8 cellular contexts compared by ENCODE assay signal in the genomic region with DNA sequence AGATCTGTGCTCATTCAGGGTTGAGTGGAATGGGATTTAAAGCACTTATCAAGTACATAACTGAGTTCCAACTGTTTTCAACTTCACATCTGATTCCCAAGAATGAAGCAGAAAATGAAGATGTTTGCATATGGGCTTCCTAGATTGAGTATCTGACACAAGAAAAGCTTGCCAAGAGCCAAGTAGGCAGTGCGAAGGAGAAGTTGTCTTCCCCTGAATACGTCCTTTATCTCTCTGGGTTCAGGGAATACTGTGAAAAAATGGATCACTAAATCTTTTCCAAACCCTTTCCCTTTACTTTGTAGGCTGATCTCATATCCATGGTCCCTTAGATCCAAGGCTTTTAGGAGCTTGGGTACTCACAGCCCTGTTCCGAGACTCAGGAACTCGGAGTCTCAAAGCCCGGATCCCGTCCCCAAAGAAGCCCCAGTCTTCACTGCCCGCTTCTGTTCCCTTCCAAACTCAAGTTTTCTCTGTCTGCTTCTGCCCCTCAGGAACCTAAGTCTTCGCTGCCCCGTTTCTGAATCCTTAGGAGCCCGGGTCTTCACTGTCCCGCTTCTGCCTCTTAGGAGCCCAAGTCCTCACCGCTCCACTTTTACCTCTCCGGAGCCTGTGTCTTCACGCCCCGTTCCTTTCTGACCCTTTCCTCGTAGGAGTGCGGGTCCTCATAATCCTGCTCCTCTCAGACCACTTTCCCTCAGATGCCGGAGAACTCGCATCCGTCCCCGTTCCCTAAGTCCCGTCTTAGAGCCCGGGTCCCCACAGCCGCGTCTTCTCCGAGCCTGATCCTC. TPM values are rescaled to one million over a fixed set of nuclear protein-coding genes. Genes with fewer than 3 reads are reported as not detected.
DNase-seq lines count a peak whose midpoint lies in the region; ATAC-seq, FAIRE-seq and TF ChIP-seq lines count a peak whose summit lies in the region.

No MANE protein-coding gene starts in this region.

- H3K27ac ChIP-seq in A549 (peak overlapping the region; percentile 95 to 97), HL-60 (replicated peaks) (peak overlapping the region; percentile 83), iPS DF 6.9 (ENCODE audit: low read length) (no peak overlapping the region), skin epidermis (peak overlapping the region; percentile 42 to 96 (median 90))

- H3K4me3 ChIP-seq in A549 = peak overlapping the region; percentile 67
- H3K4me3 ChIP-seq in HL-60 (replicated peaks; ENCODE audit: insufficient read depth, low read length) = peak overlapping the region; percentile 78
- peak overlapping the region; percentile 60 for H3K4me3 ChIP-seq in iPS DF 6.9 (ENCODE audit: low read length)
- H3K4me3 ChIP-seq in skin epidermis = peak overlapping the region; percentile 56 to 81 (median 76)

- no peaks in the 10 kb centered on the region for H3K27me3 ChIP-seq in HL-60 (ENCODE audit: insufficient read depth, poor library complexity, severe bottlenecking)
- H3K27me3 ChIP-seq in iPS DF 6.9 (ENCODE audit: control insufficient read depth, insufficient read depth, low read length) = no peaks in the 10 kb centered on the region

- POLR2A ChIA-PET in A549 (lab: Yijun Ruan, JAX) = interaction anchor here (0.8 to 1.9 kb wide), 8 partner anchors 24 to 235 kb away, joined by 3 to 14 read pairs (median 3); a partner anchor contains a TSS
- POLR2A ChIA-PET in activated naive CD8-positive, alpha-beta T cell treated with anti-CD3 and anti-CD28 coated beads, Interleukin-2, amount 10 ng/mL, durations not matched to agents 7 days and 5 days (lab: Charles Lee) = interaction anchor here (0.6 to 4.6 kb wide), 26 partner anchors 11 to 539 kb away, joined by 3 to 85 read pairs (median 4); a partner anchor contains a TSS

- H3K4me1 Mint-ChIP-seq in activated naive CD8-positive, alpha-beta T cell treated with anti-CD3 and anti-CD28 coated beads, Interleukin-2, amount 10 ng/mL, durations not matched to agents 7 days and 5 days = peaks cover 31% of the 10 kb centered on the region

- H3K4me2 ChIP-seq in A549 = peak overlapping the region; percentile 91

- TF ChIP-seq CTCF in A549 (IDR thresholded peaks at IDR 0.05) (no peak), HL-60 (IDR thresholded peaks at IDR 0.05; ENCODE audit: insufficient read depth, low read length) (no peak)

- peaks cover 3% of the 10 kb centered on the region for H3K36me3 Mint-ChIP-seq in activated naive CD8-positive, alpha-beta T cell treated with anti-CD3 and anti-CD28 coated beads, Interleukin-2, amount 10 ng/mL, durations not matched to agents 7 days and 5 days

- H3K9me3 Mint-ChIP-seq in activated naive CD8-positive, alpha-beta T cell treated with anti-CD3 and anti-CD28 coated beads, Interleukin-2, amount 10 ng/mL, durations not matched to agents 7 days and 5 days = no peaks in the 10 kb centered on the region

- no peak for TF ChIP-seq RAD21 in A549 (conservative IDR thresholded peaks at IDR 0.05 in 1 of 2, IDR thresholded peaks at IDR 0.05 in 1 of 2)

- no peaks in the 10 kb centered on the region for H3K36me3 ChIP-seq in iPS DF 6.9 (ENCODE audit: control insufficient read depth, insufficient read depth, low read length)

- H3K27me3 Mint-ChIP-seq in activated naive CD8-positive, alpha-beta T cell treated with anti-CD3 and anti-CD28 coated beads, Interleukin-2, amount 10 ng/mL, durations not matched to agents 7 days and 5 days = no peaks in the 10 kb centered on the region

- no peaks in the 10 kb centered on the region for H3K9me3 ChIP-seq in A549
- no peaks in the 10 kb centered on the region for H3K9me3 ChIP-seq in iPS DF 6.9 (ENCODE audit: control insufficient read depth, insufficient read depth, low read length)

- 3% methylated on average over 24 of the region's 26 CpGs for WGBS in A549 (ENCODE audit: missing lambda C conversion rate)
- WGBS in iPS DF 6.9 (ENCODE audit: insufficient coverage, insufficient read length) = no CpG with 5 or more reads among the region's 26 CpGs

- ATAC-seq in A549 = peak; percentile 51 to 70
- ATAC-seq in GM19025 (IDR thresholded peaks at IDR 0.05; ENCODE audit: low read depth, unreplicated experiment) = peak; percentile 10
- ATAC-seq in activated naive CD8-positive, alpha-beta T cell treated with anti-CD3 and anti-CD28 coated beads, Interleukin-2, amount 10 ng/mL, durations not matched to agents 7 days and 5 days (ENCODE audit: low read depth) = peak; percentile 16

- FAIRE-seq in A549 (lab: Jason Lieb, UNC) = no peak

- no peak for TF ChIP-seq POLR2A in A549 (IDR thresholded peaks at IDR 0.05; ENCODE audit: low read length)

- H3K4me1 ChIP-seq in A549 (peaks cover 18% of the 10 kb centered on the region; the same call in 2 of the 3 replicates), iPS DF 6.9 (ENCODE audit: control insufficient read depth, insufficient read depth, low read length) (no peaks in the 10 kb centered on the region)

- CTCF ChIA-PET in A549 (lab: Yijun Ruan, JAX) = interaction anchor here (0.5 to 1.3 kb wide), 2 partner anchors 49 to 94 kb away, joined by 3 to 4 read pairs; a partner anchor contains a TSS

- DNase-seq in A549 (ENCODE audit: low read depth in 1 of 2, low spot score in 1 of 2) (peak; percentile 19 to 25), HL-60 (ENCODE audit: low read depth in 1 of 2, low spot score in 1 of 2) (no peak), iPS DF 6.9 (ENCODE audit: low read depth, low spot score) (no peak), NCI-H2081 treated with DMSO at 0.1 percent for 48 hours (lab: John Stamatoyannopoulos, UW) (no peak), UCSD-AML1 (lab: John Stamatoyannopoulos, UW; ENCODE audit: unreplicated experiment) (no peak)
- DNase-seq in activated naive CD8-positive, alpha-beta T cell treated with anti-CD3 and anti-CD28 coated beads, Interleukin-2, amount 10 ng/mL, durations not matched to agents 7 days and 5 days = no peak

- peak overlapping the region; percentile 99 for H3K27ac Mint-ChIP-seq in activated naive CD8-positive, alpha-beta T cell treated with anti-CD3 and anti-CD28 coated beads, Interleukin-2, amount 10 ng/mL, durations not matched to agents 7 days and 5 days

- peak overlapping the region; percentile 98 for H3K4me3 Mint-ChIP-seq in activated naive CD8-positive, alpha-beta T cell treated with anti-CD3 and anti-CD28 coated beads, Interleukin-2, amount 10 ng/mL, durations not matched to agents 7 days and 5 days

- no peak for TF ChIP-seq EP300 in A549 (IDR thresholded peaks at IDR 0.05)

TF ChIP-seq in A549, 52 proteins besides CTCF, POLR2A, EP300 and RAD21 (continues in another document):
- no peak for TF ChIP-seq BHLHE40 (IDR thresholded peaks at IDR 0.05; ENCODE audit: low read depth, low read length)
- TF ChIP-seq CBX8 (IDR thresholded peaks at IDR 0.05) = no peak
- TF ChIP-seq, protein P1, sequence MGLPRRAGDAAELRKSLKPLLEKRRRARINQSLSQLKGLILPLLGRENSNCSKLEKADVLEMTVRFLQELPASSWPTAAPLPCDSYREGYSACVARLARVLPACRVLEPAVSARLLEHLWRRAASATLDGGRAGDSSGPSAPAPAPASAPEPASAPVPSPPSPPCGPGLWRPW (IDR thresholded peaks at IDR 0.05) = no peak
- TF ChIP-seq HOXB5 (CRISPR knock-in tag; IDR thresholded peaks at IDR 0.05) = no peak
- no peak for TF ChIP-seq HDAC2 (IDR thresholded peaks at IDR 0.05)
- TF ChIP-seq RCOR1 (IDR thresholded peaks at IDR 0.05; ENCODE audit: low read depth, low read length) = no peak
- TF ChIP-seq, protein P2, sequence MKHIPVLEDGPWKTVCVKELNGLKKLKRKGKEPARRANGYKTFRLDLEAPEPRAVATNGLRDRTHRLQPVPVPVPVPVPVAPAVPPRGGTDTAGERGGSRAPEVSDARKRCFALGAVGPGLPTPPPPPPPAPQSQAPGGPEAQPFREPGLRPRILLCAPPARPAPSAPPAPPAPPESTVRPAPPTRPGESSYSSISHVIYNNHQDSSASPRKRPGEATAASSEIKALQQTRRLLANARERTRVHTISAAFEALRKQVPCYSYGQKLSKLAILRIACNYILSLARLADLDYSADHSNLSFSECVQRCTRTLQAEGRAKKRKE (CRISPR knock-in tag; IDR thresholded peaks at IDR 0.05; ENCODE audit: low read depth) = no peak
- no peak for TF ChIP-seq TP53 (CRISPR knock-in tag; IDR thresholded peaks at IDR 0.05)
- TF ChIP-seq SMC3 (IDR thresholded peaks at IDR 0.05) = no peak
- TF ChIP-seq POLR2AphosphoS2 (conservative IDR thresholded peaks at IDR 0.05; ENCODE audit: low read length) = no peak

RNA-seq across cellular contexts. Expression of a gene that starts 0.6 kb away (rescaled TPM):
- polyA plus RNA-seq in A549 (2011; rRNA removed) = 33.8 and 38.3 TPM in 2 replicates
- polyA plus RNA-seq in A549 (2012; cell fraction: cytosol; rRNA removed) = 12.7 and 13.7 TPM in 2 replicates
- polyA plus RNA-seq in A549 (2012; cell fraction: nucleus; rRNA removed) = 2.9 and 5.4 TPM in 2 replicates
- 15.8 to 18.3 TPM (median 17.6 TPM) in 3 replicates for polyA plus RNA-seq in A549 (2017; fragmentation: RNase III; extraction: RNeasy Plus Mini Kit Qiagen cat#74134 plus additional on column Dnase treatment)
- 7.4 and 12.9 TPM in 2 replicates for polyA minus RNA-seq in A549 (2011; rRNA and poly(A)+ RNA removed)
- total RNA-seq in activated naive CD8-positive, alpha-beta T cell treated with anti-CD3 and anti-CD28 coated beads, Interleukin-2, amount 10 ng/mL, durations not matched to agents 7 days and 5 days = 10 to 100 TPM; 29.9 to 30.5 TPM

RNA-seq across cellular contexts. Expression of a gene that starts 6.1 kb away (rescaled TPM):
- polyA plus RNA-seq in A549 (2011; rRNA removed) (not detected in 2 replicates), A549 (2017; fragmentation: RNase III; extraction: RNeasy Plus Mini Kit Qiagen cat#74134 plus additional on column Dnase treatment) (not detected in 3 replicates)
- polyA plus RNA-seq in A549 (2012; cell fraction: cytosol; rRNA removed) = not detected in 2 replicates
- polyA plus RNA-seq in A549 (2012; cell fraction: nucleus; rRNA removed) = not detected in 2 replicates
- polyA minus RNA-seq in A549 (2011; rRNA and poly(A)+ RNA removed) = under 0.01 TPM in 1 of 2 replicates, not detected in the other
- total RNA-seq in activated naive CD8-positive, alpha-beta T cell treated with anti-CD3 and anti-CD28 coated beads, Interleukin-2, amount 10 ng/mL, durations not matched to agents 7 days and 5 days = not detected

RNA-seq across cellular contexts. Expression of a gene that starts 26.3 kb away (rescaled TPM):
- polyA plus RNA-seq in A549 (2011; rRNA removed) (6.9 and 7.1 TPM in 2 replicates), A549 (2017; fragmentation: RNase III; extraction: RNeasy Plus Mini Kit Qiagen cat#74134 plus additional on column Dnase treatment) (5.2 to 5.3 TPM (median 5.3 TPM) in 3 replicates)
- 3.7 and 4.3 TPM in 2 replicates for polyA plus RNA-seq in A549 (2012; cell fraction: cytosol; rRNA removed)
- polyA plus RNA-seq in A549 (2012; cell fraction: nucleus; rRNA removed) = 5.0 and 5.3 TPM in 2 replicates
- 10.5 and 11.3 TPM in 2 replicates for polyA minus RNA-seq in A549 (2011; rRNA and poly(A)+ RNA removed)
- total RNA-seq in activated naive CD8-positive, alpha-beta T cell treated with anti-CD3 and anti-CD28 coated beads, Interleukin-2, amount 10 ng/mL, durations not matched to agents 7 days and 5 days = 10 to 100 TPM; 31.7 to 32.7 TPM

RNA-seq across cellular contexts. Expression of a gene that starts 50.2 kb away (rescaled TPM):
- 0.81 and 0.85 TPM in 2 replicates for polyA plus RNA-seq in A549 (2011; rRNA removed)
- 0.99 and 2.0 TPM in 2 replicates for polyA plus RNA-seq in A549 (2012; cell fraction: cytosol; rRNA removed)
- 0.61 and 0.98 TPM in 2 replicates for polyA plus RNA-seq in A549 (2012; cell fraction: nucleus; rRNA removed)
- 1.8 to 2.3 TPM (median 2.0 TPM) in 3 replicates for polyA plus RNA-seq in A549 (2017; fragmentation: RNase III; extraction: RNeasy Plus Mini Kit Qiagen cat#74134 plus additional on column Dnase treatment)
- 1.0 and 1.5 TPM in 2 replicates for polyA minus RNA-seq in A549 (2011; rRNA and poly(A)+ RNA removed)
- total RNA-seq in activated naive CD8-positive, alpha-beta T cell treated with anti-CD3 and anti-CD28 coated beads, Interleukin-2, amount 10 ng/mL, durations not matched to agents 7 days and 5 days = under 1 TPM; 0.50 to 0.79 TPM

Comparison
In these comparisons a context has a peak if more than half of its experiments do, and no peak if none do; other contexts are left out.
1. ATAC-seq: peak in every context shown above with its lines; median percentile 60 in A549; 16 in activated naive CD8-positive, alpha-beta T cell treated with anti-CD3 and anti-CD28 coated beads, Interleukin-2, amount 10 ng/mL, durations not matched to agents 7 days and 5 days; 10 in GM19025.
2. DNase-seq: peak in A549 (2 of 2); none in HL-60 (0 of 2), activated naive CD8-positive, alpha-beta T cell treated with anti-CD3 and anti-CD28 coated beads, Interleukin-2, amount 10 ng/mL, durations not matched to agents 7 days and 5 days (single experiment), iPS DF 6.9 (single experiment), NCI-H2081 treated with DMSO at 0.1 percent for 48 hours (single experiment) and UCSD-AML1 (single experiment).
3. Peak in every context shown above with its lines, with median percentiles within 50 percentile points of each other: H3K4me3 ChIP-seq.